In genomic region chr4:22573198-22573597, GRCh38 we compare ENCODE assay signal across 15 cellular contexts. TPM values are rescaled to one million over a fixed set of nuclear protein-coding genes. Genes with fewer than 3 reads are reported as not detected.
A peak's percentile ranks its signal among the peaks of the same experiment; 100 is the strongest.
DNase-seq lines count a peak whose midpoint lies in the region; ATAC-seq and TF ChIP-seq lines count a peak whose summit lies in the region.
"Had no signal": no experiment of that assay in that cellular context is flagged by ENCODE, and none has a peak within 500 bp of the region (broad histone marks: within the 10 kb centered on the region; RNA-seq: fewer than 3 reads in every experiment).

No MANE protein-coding gene starts in this region.

- no peaks in the 10 kb centered on the region for H3K27me3 ChIP-seq in adipocyte (replicated peaks; ENCODE audit: control insufficient read depth, insufficient read depth, low read length)
- no peaks in the 10 kb centered on the region for H3K27me3 ChIP-seq in heart left ventricle
- H3K27me3 ChIP-seq in psoas muscle (ENCODE audit: insufficient read depth in 3 of 3, low read length in 2 of 3), result no peaks in the 10 kb centered on the region
- H3K27me3 ChIP-seq in H7 (ENCODE audit: control insufficient read depth, insufficient read depth, low read length), result no peaks in the 10 kb centered on the region
- H3K27me3 ChIP-seq: suprapubic skin had no signal

- peak overlapping the region in 1 of 12 donors; percentile 44 for H3K27ac ChIP-seq in heart left ventricle
- no peak overlapping the region for H3K27ac ChIP-seq in psoas muscle
- H3K27ac ChIP-seq: HL-60, suprapubic skin had no signal

- TF ChIP-seq POLR2A in heart left ventricle (IDR thresholded peaks at IDR 0.05), result no peak

- 8 to 20% (median 12%) methylated on average over 2 of the region's 2 CpGs for WGBS in heart left ventricle, 4 donors
- 14 to 31% (median 28%) methylated on average over 2 of the region's 2 CpGs for WGBS in psoas muscle, 3 donors

- H3K9ac ChIP-seq in adipocyte (ENCODE audit: low read length), result no peak overlapping the region

- intact Hi-C loops in heart left ventricle (cut with DNase I), result no loop called here
- intact Hi-C loops in psoas muscle (cut with DNase I), result no loop called here

- no peak for TF ChIP-seq CTCF in heart left ventricle (IDR thresholded peaks at IDR 0.05)
- TF ChIP-seq CTCF in psoas muscle (IDR thresholded peaks at IDR 0.05), result no peak

- peaks cover 11% of the 10 kb centered on the region for H3K9me3 ChIP-seq in adipocyte (ENCODE audit: control insufficient read depth, low read length)
- H3K9me3 ChIP-seq in heart left ventricle, result peaks cover 0 to 28% (median 8%) of the 10 kb centered on the region in 12 donors
- H3K9me3 ChIP-seq in psoas muscle, result peaks cover 21% of the 10 kb centered on the region

- no peaks in the 10 kb centered on the region for H3K4me1 ChIP-seq in adipocyte (ENCODE audit: control insufficient read depth, insufficient read depth, low read length)
- peaks cover 0 to 8% (median 0%) of the 10 kb centered on the region in 12 donors for H3K4me1 ChIP-seq in heart left ventricle
- H3K4me1 ChIP-seq in psoas muscle, result peaks cover 8% of the 10 kb centered on the region
- H3K4me1 ChIP-seq: suprapubic skin had no signal

- H3K36me3 ChIP-seq in adipocyte (ENCODE audit: control insufficient read depth, insufficient read depth, low read length, severe bottlenecking) (no peaks in the 10 kb centered on the region), heart left ventricle (no peaks in the 10 kb centered on the region), psoas muscle (ENCODE audit: insufficient read depth in 1 of 2, low read depth in 1 of 2) (no peaks in the 10 kb centered on the region), H7 (replicated peaks; ENCODE audit: control insufficient read depth, insufficient read depth, low read length) (no peaks in the 10 kb centered on the region)
- H3K36me3 ChIP-seq: suprapubic skin had no signal

- ATAC-seq in heart left ventricle, result peak in 1 of 4 donors; percentile 43
- ATAC-seq in psoas muscle, result peak in 1 of 4 donors; percentile 46
- ATAC-seq: activated T-cell treated with anti-CD3 and anti-CD28 coated beads, Interleukin-2, amount 50 U/mL, for 72 hours had no signal

- DNase-seq in DMS79 (lab: John Stamatoyannopoulos, UW), result peak; percentile 54
- DNase-seq in adipocyte (ENCODE audit: low read depth), result peak; percentile 3
- peak; percentile 26 to 69 (median 42) for DNase-seq in heart left ventricle
- peak; percentile 26 to 59 for DNase-seq in psoas muscle
- DNase-seq in KG1 (lab: John Stamatoyannopoulos, UW), result no peak
- DNase-seq in H7, result no peak
- DNase-seq in GOT3 (lab: John Stamatoyannopoulos, UW), result no peak
- no peak for DNase-seq in NK-92 (lab: John Stamatoyannopoulos, UW; ENCODE audit: unreplicated experiment)
- DNase-seq: activated T-cell treated with anti-CD3 and anti-CD28 coated beads, Interleukin-2, amount 50 U/mL, for 72 hours; AML-193; cerebellar nuclear complex; nephron progenitor cell; stimulated activated CD4-positive, alpha-beta T cell treated with anti-CD3 and anti-CD28 coated beads, Interleukin-4, amount 100 ng/mL, for 4 hours had no signal

- no peak overlapping the region for H3K4me3 ChIP-seq in adipocyte (ENCODE audit: low read length)
- H3K4me3 ChIP-seq in heart left ventricle, result no peak overlapping the region
- no peak overlapping the region for H3K4me3 ChIP-seq in psoas muscle
- no peak overlapping the region for H3K4me3 ChIP-seq in H7 (ENCODE audit: insufficient read depth, low read depth, low read length)
- H3K4me3 ChIP-seq: suprapubic skin had no signal

RNA-seq across cellular contexts. Expression of gene ADGRA3, which starts 57.3 kb away (rescaled TPM):
- total RNA-seq in heart left ventricle (10 to 100 TPM; 18.2 to 43.9 (median 22.0) TPM), psoas muscle (10 to 100 TPM; 19.0 to 32.1 (median 23.2) TPM)
- polyA plus RNA-seq in heart left ventricle (10 to 100 TPM in 1 of 2 donors, 1 to 10 TPM in 1; 9.6 to 11.2 TPM), psoas muscle (10 to 100 TPM in 2 of 3 donors, 1 to 10 TPM in 1; 7.4 to 17.5 (median 16.9) TPM)
- 39.0 and 41.6 TPM in 2 replicates for total RNA-seq in H7 (2014; rRNA removed; shearing (Covaris generic))

Comparison
In these comparisons a context has a peak if more than half of its experiments do, and no peak if none do; other contexts are left out.
1. DNase-seq: peak in DMS79 (single experiment), adipocyte (single experiment), heart left ventricle (5 of 5) and psoas muscle (2 of 2); none in KG1 (single experiment), H7 (single experiment), GOT3 (single experiment) and NK-92 (single experiment).